ENCODE assay signal across 26 cellular contexts in genomic region chr21:35144978-35145377, GRCh38.
"Had no signal": no experiment of that assay in that cellular context is flagged by ENCODE, and none has a peak within 500 bp of the region (broad histone marks: within the 10 kb centered on the region; RNA-seq: fewer than 3 reads in every experiment).

No MANE protein-coding gene starts in this region.

- H3K27ac Mint-ChIP-seq: endodermal cell; naive thymus-derived CD4-positive, alpha-beta T cell; neural progenitor cell; stimulated activated naive CD8-positive, alpha-beta T cell treated with anti-CD3 and anti-CD28 coated beads, Interleukin-15, Interleukin-2, amounts not matched to agents 100 ng/mL and 50 ng/mL, for 24 hours had no signal

- H3K4me2 ChIP-seq: hepatocyte, neural progenitor cell had no signal

- H3K27ac ChIP-seq: epithelial cell of prostate, gastroesophageal sphincter, heart left ventricle, hepatocyte, left lung, neural progenitor cell, parathyroid adenoma, right lobe of liver, thoracic aorta, tibial nerve, upper lobe of left lung had no signal

- H3K4me1 ChIP-seq: gastroesophageal sphincter, left lung, neural progenitor cell, parathyroid adenoma, right lobe of liver, tibial nerve, upper lobe of left lung had no signal

- H3K27me3 ChIP-seq: hepatocyte, left lung, neural progenitor cell, right lobe of liver, tibial nerve, upper lobe of left lung had no signal

- H3K9me3 ChIP-seq: gastroesophageal sphincter, heart left ventricle, left lung, right lobe of liver, thoracic aorta, tibial nerve, upper lobe of left lung had no signal

- H3K9ac ChIP-seq: neural progenitor cell, parathyroid adenoma had no signal

- H3K4me3 ChIP-seq: gastroesophageal sphincter, heart left ventricle, hepatocyte, left lung, neural progenitor cell, right lobe of liver, thoracic aorta, tibial nerve, upper lobe of left lung had no signal

- ATAC-seq: esophagus mucosa; gastroesophageal sphincter; heart left ventricle; left cardiac atrium; left lung; naive thymus-derived CD4-positive, alpha-beta T cell; right lobe of liver; stimulated activated naive B cell treated with anti-CD40 and anti-IgM and Interleukin-4, amounts not matched to agents 10 μg/mL and 1 μg/mL and 100 μg/mL, for 72 hours had no signal

- DNase-seq: effector CD8-positive, alpha-beta T cell; endodermal cell; foreskin fibroblast; heart left ventricle; left cardiac atrium; left lung; mesendoderm; midbrain; naive thymus-derived CD4-positive, alpha-beta T cell; right lobe of liver; small intestine; stimulated activated CD4-positive, alpha-beta T cell treated with anti-CD3 and anti-CD28 coated beads, Interleukin-15, amount 100 ng/mL, for 24 hours; stimulated activated CD4-positive, alpha-beta T cell treated with anti-CD3 and anti-CD28 coated beads, Interleukin-2, amount 100 ng/mL, for 48 hours; stimulated activated naive B cell treated with anti-CD40 and anti-IgM and Interleukin-4, amounts not matched to agents 10 μg/mL and 1 μg/mL and 100 μg/mL, for 72 hours; upper lobe of left lung had no signal

- H3K4me3 Mint-ChIP-seq: endodermal cell; naive thymus-derived CD4-positive, alpha-beta T cell; nephron; neural progenitor cell; stimulated activated naive B cell treated with anti-CD40 and anti-IgM and Interleukin-4, amounts not matched to agents 10 μg/mL and 1 μg/mL and 100 μg/mL, for 72 hours; stimulated activated naive CD8-positive, alpha-beta T cell treated with anti-CD3 and anti-CD28 coated beads, Interleukin-15, Interleukin-2, amounts not matched to agents 100 ng/mL and 50 ng/mL, for 24 hours had no signal

- H2AFZ ChIP-seq: hepatocyte, neural progenitor cell, parathyroid adenoma had no signal

- H3K36me3 ChIP-seq: gastroesophageal sphincter, heart left ventricle, left lung, neural progenitor cell, right lobe of liver, thoracic aorta, tibial nerve, upper lobe of left lung had no signal

- FAIRE-seq: small intestine, urothelium cell line had no signal

- H3K36me3 Mint-ChIP-seq: neural progenitor cell; stimulated activated naive B cell treated with anti-CD40 and anti-IgM and Interleukin-4, amounts not matched to agents 10 μg/mL and 1 μg/mL and 100 μg/mL, for 72 hours had no signal

- H3K9me3 Mint-ChIP-seq: endodermal cell; nephron; neural progenitor cell; stimulated activated naive B cell treated with anti-CD40 and anti-IgM and Interleukin-4, amounts not matched to agents 10 μg/mL and 1 μg/mL and 100 μg/mL, for 72 hours; stimulated activated naive CD8-positive, alpha-beta T cell treated with anti-CD3 and anti-CD28 coated beads, Interleukin-15, Interleukin-2, amounts not matched to agents 100 ng/mL and 50 ng/mL, for 24 hours had no signal

- H3K4me1 Mint-ChIP-seq: endodermal cell, neural progenitor cell had no signal

- H3K79me2 ChIP-seq: hepatocyte, parathyroid adenoma had no signal

- H3K27me3 Mint-ChIP-seq: naive thymus-derived CD4-positive, alpha-beta T cell; stimulated activated naive B cell treated with anti-CD40 and anti-IgM and Interleukin-4, amounts not matched to agents 10 μg/mL and 1 μg/mL and 100 μg/mL, for 72 hours; stimulated activated naive CD8-positive, alpha-beta T cell treated with anti-CD3 and anti-CD28 coated beads, Interleukin-15, Interleukin-2, amounts not matched to agents 100 ng/mL and 50 ng/mL, for 24 hours had no signal
